Comparison of ENCODE assay signal across 9 cellular contexts in the genomic region with DNA sequence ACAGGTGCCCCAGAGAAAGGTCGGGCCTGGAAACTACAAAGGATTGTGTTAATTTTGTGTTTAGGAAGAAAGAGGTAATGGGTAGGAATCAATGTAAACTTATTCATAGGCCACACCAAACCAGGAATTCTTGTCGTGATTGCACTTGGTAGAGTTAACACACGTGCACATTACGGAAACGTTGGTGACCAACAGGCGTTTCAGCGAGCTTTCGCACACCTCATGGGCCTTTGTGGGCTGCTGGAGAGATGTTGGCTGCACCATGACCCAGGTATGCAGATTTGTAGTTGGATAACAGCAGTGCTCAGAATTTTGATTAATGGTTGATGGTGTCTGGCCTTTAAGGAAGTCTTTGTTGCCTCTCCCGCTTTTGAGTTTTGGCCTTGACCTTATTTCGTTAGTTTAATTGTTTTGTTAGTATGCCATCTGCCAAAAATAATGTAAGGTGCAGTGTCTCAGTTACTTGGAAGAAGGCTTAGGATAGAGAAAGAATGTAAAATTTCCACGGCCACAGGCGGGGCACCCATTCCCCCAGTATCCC. TPM values are rescaled to one million over a fixed set of nuclear protein-coding genes. Genes with fewer than 3 reads are reported as not detected.
DNase-seq lines count a peak whose midpoint lies in the region; ATAC-seq and TF ChIP-seq lines count a peak whose summit lies in the region.
"Had no signal": no experiment of that assay in that cellular context is flagged by ENCODE, and none has a peak within 500 bp of the region (broad histone marks: within the 10 kb centered on the region; RNA-seq: fewer than 3 reads in every experiment).

No MANE protein-coding gene starts in this region.

- intact Hi-C loops in right cardiac atrium (cut with DNase I): no loop called here
- intact Hi-C loops in ascending aorta (cut with DNase I): loop anchor here (5.0 to 10.0 kb wide), 5 partner anchors 243 to 1619 kb away; a partner anchor contains a TSS
- intact Hi-C loops in upper lobe of right lung (cut with DNase I): no loop called here

- no peak overlapping the region for H3K4ac ChIP-seq in mesendoderm (ENCODE audit: low read depth, low read length)

- no peak overlapping the region for H3K18ac ChIP-seq in mesendoderm (ENCODE audit: low read length)

- H3K9ac ChIP-seq in mesendoderm (ENCODE audit: low read length): peak overlapping the region; percentile 95

- peaks cover 21% of the 10 kb centered on the region for H3K79me2 ChIP-seq in mesendoderm (ENCODE audit: control insufficient read depth, insufficient read depth, low read length)

- H3K9me3 ChIP-seq in cardiac muscle cell (ENCODE audit: low read depth) (no peaks in the 10 kb centered on the region), right cardiac atrium (ENCODE audit: control insufficient read depth, low read length) (no peaks in the 10 kb centered on the region), ascending aorta (no peaks in the 10 kb centered on the region), upper lobe of right lung (no peaks in the 10 kb centered on the region)

- ATAC-seq in right cardiac atrium (no peak), upper lobe of right lung (no peak)

- DNase-seq in cardiac muscle cell (ENCODE audit: low read depth in 1 of 2, low spot score in 1 of 2): no peak
- DNase-seq in right cardiac atrium: no peak
- DNase-seq in ascending aorta (ENCODE audit: low spot score in 2 of 2): no peak
- no peak for DNase-seq in mesendoderm
- DNase-seq in upper lobe of right lung: no peak
- no peak for DNase-seq in UCSD-AML1 (lab: John Stamatoyannopoulos, UW; ENCODE audit: unreplicated experiment)
- DNase-seq in SKM-1 treated with dmso at 0.1 percent for 144 hours (lab: John Stamatoyannopoulos, UW; ENCODE audit: unreplicated experiment): no peak
- no peak for DNase-seq in amygdala (lab: John Stamatoyannopoulos, UW)
- DNase-seq: NCI-H2227 treated with DMSO at 0.1 percent for 48 hours had no signal

- H3K56ac ChIP-seq in mesendoderm (ENCODE audit: low read length): peak overlapping the region; percentile 95

- no peak overlapping the region for H3K4me2 ChIP-seq in mesendoderm (ENCODE audit: low read length)

- H2BK120ac ChIP-seq in mesendoderm (ENCODE audit: low read depth, low read length): no peak overlapping the region

- H3K4me1 ChIP-seq in cardiac muscle cell (ENCODE audit: low read depth) (peaks cover 23% of the 10 kb centered on the region), right cardiac atrium (ENCODE audit: control insufficient read depth, insufficient read depth, low read length) (peaks cover 2% of the 10 kb centered on the region), ascending aorta (peaks cover 0 to 11% of the 10 kb centered on the region in 2 donors), mesendoderm (ENCODE audit: control insufficient read depth, low read depth, low read length) (peaks cover 2% of the 10 kb centered on the region), upper lobe of right lung (peaks cover 18% of the 10 kb centered on the region)

- H3K36me3 ChIP-seq in cardiac muscle cell (no peaks in the 10 kb centered on the region), ascending aorta (no peaks in the 10 kb centered on the region), mesendoderm (ENCODE audit: control insufficient read depth, insufficient read depth, low read length) (no peaks in the 10 kb centered on the region), upper lobe of right lung (no peaks in the 10 kb centered on the region)

- TF ChIP-seq CTCF in cardiac muscle cell (IDR thresholded peaks at IDR 0.05; ENCODE audit: low read depth, low read length): no peak
- TF ChIP-seq CTCF in ascending aorta (IDR thresholded peaks at IDR 0.05): no peak
- TF ChIP-seq CTCF in upper lobe of right lung (IDR thresholded peaks at IDR 0.05): no peak

- no peak overlapping the region for H2BK15ac ChIP-seq in mesendoderm (replicated peaks; ENCODE audit: low read depth)

- H2AK5ac ChIP-seq in mesendoderm (ENCODE audit: low read length): no peak overlapping the region

- peak overlapping the region; percentile 93 for H3K27ac ChIP-seq in cardiac muscle cell
- no peak overlapping the region for H3K27ac ChIP-seq in right cardiac atrium (ENCODE audit: low read length)
- peak overlapping the region; percentile 70 to 92 for H3K27ac ChIP-seq in ascending aorta
- no peak overlapping the region for H3K27ac ChIP-seq in mesendoderm (ENCODE audit: low read depth, low read length)
- H3K27ac ChIP-seq in upper lobe of right lung: peak overlapping the region; percentile 83

- no peak overlapping the region for H4K5ac ChIP-seq in mesendoderm (ENCODE audit: low read length)

- no peak overlapping the region for H4K8ac ChIP-seq in mesendoderm (ENCODE audit: low read depth, low read length)

- H3K4me3 ChIP-seq in cardiac muscle cell: no peak overlapping the region
- H3K4me3 ChIP-seq in right cardiac atrium (ENCODE audit: low read length): no peak overlapping the region
- H3K4me3 ChIP-seq in ascending aorta: peak overlapping the region in 1 of 2 donors; percentile 78
- H3K4me3 ChIP-seq in mesendoderm (ENCODE audit: low read length): no peak overlapping the region
- H3K4me3 ChIP-seq in upper lobe of right lung: peak overlapping the region; percentile 71

- no peak overlapping the region for H3K23ac ChIP-seq in mesendoderm (ENCODE audit: low read length)

- H3K79me1 ChIP-seq in mesendoderm (ENCODE audit: low read length): peaks cover 15% of the 10 kb centered on the region

- 83% methylated on average over 12 of the region's 12 CpGs for WGBS in right cardiac atrium
- WGBS in mesendoderm (ENCODE audit: extremely low coverage, insufficient coverage, low lambda C conversion rate): no CpG with 5 or more reads among the region's 12 CpGs

- no peak overlapping the region for H2BK5ac ChIP-seq in mesendoderm (ENCODE audit: low read length)

- H3K27me3 ChIP-seq in cardiac muscle cell (no peaks in the 10 kb centered on the region), right cardiac atrium (ENCODE audit: control insufficient read depth, insufficient read depth) (no peaks in the 10 kb centered on the region), ascending aorta (no peaks in the 10 kb centered on the region), mesendoderm (ENCODE audit: insufficient read depth, low read length, poor library complexity) (no peaks in the 10 kb centered on the region), upper lobe of right lung (no peaks in the 10 kb centered on the region)

RNA-seq across cellular contexts. Expression of a gene that starts 1.8 kb away (rescaled TPM):
- total RNA-seq in cardiac muscle cell: 7.2 and 13.1 TPM in 2 replicates
- 5.8 and 8.6 TPM in 2 replicates for polyA plus RNA-seq in cardiac muscle cell
- total RNA-seq in right cardiac atrium: 10 to 100 TPM; 12.8 to 19.8 (median 17.6) TPM
- polyA plus RNA-seq in right cardiac atrium: 2.2 TPM
- 9.7 TPM for total RNA-seq in ascending aorta
- polyA plus RNA-seq in mesendoderm (2013, experiment 1 of 2): 5.8 TPM
- polyA plus RNA-seq in mesendoderm (2013, experiment 2 of 2): 5.4 TPM
- 14.9 TPM for total RNA-seq in upper lobe of right lung

Comparison
In these comparisons a context has a peak if more than half of its experiments do, and no peak if none do; other contexts are left out.
1. H3K27ac ChIP-seq: peak in cardiac muscle cell (single experiment), ascending aorta (2 of 2) and upper lobe of right lung (single experiment); none in right cardiac atrium (single experiment) and mesendoderm (single experiment).